In genomic region chr16:67483731-67484525, GRCh38 we compare ENCODE assay signal across 21 cellular contexts. TPM values are rescaled to one million over a fixed set of nuclear protein-coding genes. Genes with fewer than 3 reads are reported as not detected.
DNase-seq lines count a peak whose midpoint lies in the region; ATAC-seq and TF ChIP-seq lines count a peak whose summit lies in the region.
"Had no signal": no experiment of that assay in that cellular context is flagged by ENCODE, and none has a peak within 500 bp of the region (broad histone marks: within the 10 kb centered on the region; RNA-seq: fewer than 3 reads in every experiment).

No MANE protein-coding gene starts in this region.

- no peak overlapping the region for H3K27ac ChIP-seq in CD4-positive, alpha-beta memory T cell (ENCODE audit: low read depth, low read length)
- H3K27ac ChIP-seq: gastrocnemius medialis, pancreas, WERI-Rb-1 had no signal

- H3K9me3 ChIP-seq in CD4-positive, alpha-beta memory T cell (ENCODE audit: control insufficient read depth in 1 of 2, low read length in 2 of 2): no peaks in the 10 kb centered on the region
- H3K9me3 ChIP-seq: gastrocnemius medialis, HAP-1, pancreas had no signal

- no peak overlapping the region for H3K4me3 ChIP-seq in CD4-positive, alpha-beta memory T cell (ENCODE audit: low read length in 2 of 2)
- H3K4me3 ChIP-seq: gastrocnemius medialis, HAP-1, pancreas had no signal

- H3K4me1 ChIP-seq in CD4-positive, alpha-beta memory T cell (ENCODE audit: insufficient read depth, low read length): peaks cover 35% of the 10 kb centered on the region

- POLR2A ChIA-PET in CD4-positive, alpha-beta memory T cell (lab: Charles Lee; ENCODE audit: partially characterized antibody): interaction anchor here (1.5 kb wide), 1 partner anchor 161 kb away, joined by 4 read pairs; the partner anchor contains the start of gene CARMIL2
- POLR2A ChIA-PET in naive thymus-derived CD8-positive, alpha-beta T cell (lab: Charles Lee): interaction anchor here (0.6 to 1.6 kb wide), 2 partner anchors 8 to 35 kb away, joined by 6 to 12 read pairs; no protein-coding TSS in a partner anchor

- H3K36me3 ChIP-seq in CD4-positive, alpha-beta memory T cell (ENCODE audit: insufficient read depth, low read length): peaks cover 20% of the 10 kb centered on the region
- H3K36me3 ChIP-seq: gastrocnemius medialis, HAP-1, WERI-Rb-1 had no signal

- no peak for ATAC-seq in naive thymus-derived CD8-positive, alpha-beta T cell
- ATAC-seq: gastrocnemius medialis, left colon, pancreas, sciatic nerve had no signal

- H3K36me3 Mint-ChIP-seq in activated naive CD4-positive, alpha-beta T cell treated with anti-CD3 and anti-CD28 coated beads for 36 hours (ENCODE audit: low read depth): peaks cover 9% of the 10 kb centered on the region
- peaks cover 0 to 29% of the 10 kb centered on the region in 2 donors for H3K36me3 Mint-ChIP-seq in CD4-positive, alpha-beta memory T cell
- peaks cover 6% of the 10 kb centered on the region for H3K36me3 Mint-ChIP-seq in activated T-helper 1 cell treated with anti-CD3 and anti-CD28 coated beads, Interleukin-12 subunit alpha, Interleukin-12 subunit beta, Interleukin-2, Interleukin-4 antibody, amounts not matched to agents 30 ng/mL and 10 ng/mL and 1 ng/mL, durations not matched to agents 14 hours and 24 hours and 36 hours (ENCODE audit: low read depth)
- H3K36me3 Mint-ChIP-seq in naive thymus-derived CD8-positive, alpha-beta T cell: peaks cover 0 to 30% (median 2%) of the 10 kb centered on the region in 3 donors
- H3K36me3 Mint-ChIP-seq in glutamatergic neuron (ENCODE audit: unreplicated experiment): no peaks in the 10 kb centered on the region

- no peaks in the 10 kb centered on the region for H3K9me3 Mint-ChIP-seq in activated naive CD4-positive, alpha-beta T cell treated with anti-CD3 and anti-CD28 coated beads for 36 hours
- no peaks in the 10 kb centered on the region for H3K9me3 Mint-ChIP-seq in CD4-positive, alpha-beta memory T cell
- H3K9me3 Mint-ChIP-seq in activated T-helper 1 cell treated with anti-CD3 and anti-CD28 coated beads, Interleukin-12 subunit alpha, Interleukin-12 subunit beta, Interleukin-2, Interleukin-4 antibody, amounts not matched to agents 30 ng/mL and 10 ng/mL and 1 ng/mL, durations not matched to agents 14 hours and 24 hours and 36 hours: no peaks in the 10 kb centered on the region
- no peaks in the 10 kb centered on the region for H3K9me3 Mint-ChIP-seq in naive thymus-derived CD8-positive, alpha-beta T cell
- H3K9me3 Mint-ChIP-seq in glutamatergic neuron (ENCODE audit: unreplicated experiment): peaks cover 3% of the 10 kb centered on the region

- CTCF ChIA-PET in activated naive CD4-positive, alpha-beta T cell treated with anti-CD3 and anti-CD28 coated beads for 36 hours (lab: Charles Lee): interaction anchor here (0.5 to 3.4 kb wide), 5 partner anchors 10 to 312 kb away, joined by 3 to 24 read pairs (median 6); no protein-coding TSS in a partner anchor
- CTCF ChIA-PET in CD4-positive, alpha-beta memory T cell (lab: Charles Lee; ENCODE audit: partially characterized antibody): interaction anchor here (1.6 to 25.6 kb wide), 3 partner anchors 10 to 33 kb away, joined by 4 to 712 read pairs (median 14); no protein-coding TSS in a partner anchor

- H3K4me1 Mint-ChIP-seq in activated naive CD4-positive, alpha-beta T cell treated with anti-CD3 and anti-CD28 coated beads for 36 hours (ENCODE audit: low read depth): peaks cover 33% of the 10 kb centered on the region
- peaks cover 10 to 41% (median 27%) of the 10 kb centered on the region in 4 donors for H3K4me1 Mint-ChIP-seq in CD4-positive, alpha-beta memory T cell
- H3K4me1 Mint-ChIP-seq in activated T-helper 1 cell treated with anti-CD3 and anti-CD28 coated beads, Interleukin-12 subunit alpha, Interleukin-12 subunit beta, Interleukin-2, Interleukin-4 antibody, amounts not matched to agents 30 ng/mL and 10 ng/mL and 1 ng/mL, durations not matched to agents 14 hours and 24 hours and 36 hours (ENCODE audit: low read depth): peaks cover 24% of the 10 kb centered on the region
- H3K4me1 Mint-ChIP-seq in naive thymus-derived CD8-positive, alpha-beta T cell: peaks cover 15 to 54% (median 37%) of the 10 kb centered on the region in 4 donors
- peaks cover 6% of the 10 kb centered on the region for H3K4me1 Mint-ChIP-seq in glutamatergic neuron (ENCODE audit: low read depth, unreplicated experiment)

- intact Hi-C loops in activated naive CD4-positive, alpha-beta T cell treated with anti-CD3 and anti-CD28 coated beads for 36 hours (cut with micrococcal nuclease): no loop called here
- intact Hi-C loops in CD4-positive, alpha-beta memory T cell (cut with micrococcal nuclease): no loop called here
- intact Hi-C loops in activated T-helper 1 cell treated with anti-CD3 and anti-CD28 coated beads, Interleukin-12 subunit alpha, Interleukin-12 subunit beta, Interleukin-2, Interleukin-4 antibody, amounts not matched to agents 30 ng/mL and 10 ng/mL and 1 ng/mL, durations not matched to agents 14 hours and 24 hours and 36 hours (cut with micrococcal nuclease): no loop called here

- H3K27me3 ChIP-seq in CD4-positive, alpha-beta memory T cell (ENCODE audit: insufficient read depth, low read length): no peaks in the 10 kb centered on the region
- H3K27me3 ChIP-seq: gastrocnemius medialis, pancreas had no signal

- peak overlapping the region; percentile 30 for H3K27ac Mint-ChIP-seq in activated naive CD4-positive, alpha-beta T cell treated with anti-CD3 and anti-CD28 coated beads for 36 hours
- H3K27ac Mint-ChIP-seq in CD4-positive, alpha-beta memory T cell: peak overlapping the region in 6 of 7 donors; percentile 7 to 84 (median 50)
- H3K27ac Mint-ChIP-seq in activated T-helper 1 cell treated with anti-CD3 and anti-CD28 coated beads, Interleukin-12 subunit alpha, Interleukin-12 subunit beta, Interleukin-2, Interleukin-4 antibody, amounts not matched to agents 30 ng/mL and 10 ng/mL and 1 ng/mL, durations not matched to agents 14 hours and 24 hours and 36 hours: peak overlapping the region; percentile 61
- peak overlapping the region in 6 of 10 donors; percentile 17 to 80 (median 56) for H3K27ac Mint-ChIP-seq in naive thymus-derived CD8-positive, alpha-beta T cell
- no peak overlapping the region for H3K27ac Mint-ChIP-seq in glutamatergic neuron (ENCODE audit: unreplicated experiment)

- DNase-seq in activated naive CD4-positive, alpha-beta T cell treated with anti-CD3 and anti-CD28 coated beads for 36 hours: no peak
- DNase-seq in activated naive CD4-positive, alpha-beta T cell treated with Interleukin-2 at 50 U/mL for 16 hours: no peak
- no peak for DNase-seq in CD4-positive, alpha-beta memory T cell
- DNase-seq in activated T-helper 1 cell treated with anti-CD3 and anti-CD28 coated beads, Interleukin-12 subunit alpha, Interleukin-12 subunit beta, Interleukin-2, Interleukin-4 antibody, amounts not matched to agents 30 ng/mL and 10 ng/mL and 1 ng/mL, durations not matched to agents 14 hours and 24 hours and 36 hours (ENCODE audit: low spot score): no peak
- no peak for DNase-seq in naive thymus-derived CD8-positive, alpha-beta T cell
- DNase-seq in glutamatergic neuron (no peak), CD1c-positive myeloid dendritic cell (ENCODE audit: extremely low spot score) (no peak), activated gamma-delta T cell (lab: John Stamatoyannopoulos, UW) (no peak)
- DNase-seq: erythroblast, gastrocnemius medialis, left colon, MV-4-11, NCI-H1930, NCI-H446 treated with DMSO at 0.1 percent for 48 hours, SHP77, T-helper 1 cell, WERI-Rb-1 had no signal

- no peak for TF ChIP-seq CTCF in glutamatergic neuron (IDR thresholded peaks at IDR 0.05; ENCODE audit: partially characterized antibody, unreplicated experiment)

- no peak overlapping the region for H3K4me3 Mint-ChIP-seq in activated naive CD4-positive, alpha-beta T cell treated with anti-CD3 and anti-CD28 coated beads for 36 hours
- H3K4me3 Mint-ChIP-seq in CD4-positive, alpha-beta memory T cell: peak overlapping the region in 1 of 8 donors; percentile 35
- peak overlapping the region; percentile 30 for H3K4me3 Mint-ChIP-seq in activated T-helper 1 cell treated with anti-CD3 and anti-CD28 coated beads, Interleukin-12 subunit alpha, Interleukin-12 subunit beta, Interleukin-2, Interleukin-4 antibody, amounts not matched to agents 30 ng/mL and 10 ng/mL and 1 ng/mL, durations not matched to agents 14 hours and 24 hours and 36 hours
- peak overlapping the region in 2 of 10 donors; percentile 20 to 45 for H3K4me3 Mint-ChIP-seq in naive thymus-derived CD8-positive, alpha-beta T cell
- H3K4me3 Mint-ChIP-seq in glutamatergic neuron (ENCODE audit: unreplicated experiment): no peak overlapping the region

- H3K27me3 Mint-ChIP-seq in activated naive CD4-positive, alpha-beta T cell treated with anti-CD3 and anti-CD28 coated beads for 36 hours (ENCODE audit: low read depth): no peaks in the 10 kb centered on the region
- H3K27me3 Mint-ChIP-seq in CD4-positive, alpha-beta memory T cell: no peaks in the 10 kb centered on the region
- H3K27me3 Mint-ChIP-seq in activated T-helper 1 cell treated with anti-CD3 and anti-CD28 coated beads, Interleukin-12 subunit alpha, Interleukin-12 subunit beta, Interleukin-2, Interleukin-4 antibody, amounts not matched to agents 30 ng/mL and 10 ng/mL and 1 ng/mL, durations not matched to agents 14 hours and 24 hours and 36 hours (ENCODE audit: insufficient read depth): no peaks in the 10 kb centered on the region
- H3K27me3 Mint-ChIP-seq in naive thymus-derived CD8-positive, alpha-beta T cell: no peaks in the 10 kb centered on the region
- H3K27me3 Mint-ChIP-seq in glutamatergic neuron (ENCODE audit: unreplicated experiment): peaks cover 2% of the 10 kb centered on the region

RNA-seq across cellular contexts. Expression of gene AGRP, which starts 0.6 kb away (rescaled TPM):
- total RNA-seq in activated naive CD4-positive, alpha-beta T cell treated with anti-CD3 and anti-CD28 coated beads for 36 hours: not detected
- not detected for total RNA-seq in CD4-positive, alpha-beta memory T cell
- polyA plus RNA-seq in CD4-positive, alpha-beta memory T cell: not detected
- not detected in 2 replicates for total RNA-seq in activated T-helper 1 cell treated with anti-CD3 and anti-CD28 coated beads, Interleukin-12 subunit alpha, Interleukin-12 subunit beta, Interleukin-2, Interleukin-4 antibody, amounts not matched to agents 30 ng/mL and 10 ng/mL and 1 ng/mL, durations not matched to agents 14 hours and 24 hours and 36 hours
- not detected for total RNA-seq in naive thymus-derived CD8-positive, alpha-beta T cell
- polyA plus RNA-seq in naive thymus-derived CD8-positive, alpha-beta T cell: not detected
- total RNA-seq in glutamatergic neuron (ENCODE audit: unreplicated experiment): not detected
- total RNA-seq: cardiac septum, gastrocnemius medialis, left colon, pancreas, sciatic nerve had no signal

RNA-seq across cellular contexts. Expression of gene ATP6V0D1, which starts 3.0 kb away (rescaled TPM):
- 10 to 100 TPM; 11.9 to 15.3 TPM for total RNA-seq in activated naive CD4-positive, alpha-beta T cell treated with anti-CD3 and anti-CD28 coated beads for 36 hours
- total RNA-seq in CD4-positive, alpha-beta memory T cell: 10 to 100 TPM; 42.8 to 49.0 TPM
- polyA plus RNA-seq in CD4-positive, alpha-beta memory T cell: 100 to 1,000 TPM in 1 of 2 donors, 10 to 100 TPM in 1; 92.8 to 133 TPM
- total RNA-seq in activated T-helper 1 cell treated with anti-CD3 and anti-CD28 coated beads, Interleukin-12 subunit alpha, Interleukin-12 subunit beta, Interleukin-2, Interleukin-4 antibody, amounts not matched to agents 30 ng/mL and 10 ng/mL and 1 ng/mL, durations not matched to agents 14 hours and 24 hours and 36 hours: 37.7 and 41.5 TPM in 2 replicates
- 10 to 100 TPM; 33.3 to 35.1 TPM for total RNA-seq in naive thymus-derived CD8-positive, alpha-beta T cell
- 10 to 100 TPM; 74.7 to 89.6 (median 77.5) TPM for polyA plus RNA-seq in naive thymus-derived CD8-positive, alpha-beta T cell
- 111 TPM for total RNA-seq in glutamatergic neuron (ENCODE audit: unreplicated experiment)

RNA-seq across cellular contexts. Expression of gene RIPOR1, which starts 44.7 kb away (rescaled TPM):
- total RNA-seq in activated naive CD4-positive, alpha-beta T cell treated with anti-CD3 and anti-CD28 coated beads for 36 hours: 10 to 100 TPM; 34.2 to 41.9 TPM
- total RNA-seq in CD4-positive, alpha-beta memory T cell: 10 to 100 TPM; 46.8 to 53.8 TPM
- 1 to 10 TPM in 1 of 2 donors, under 1 TPM in 1; 0.75 to 7.1 TPM for polyA plus RNA-seq in CD4-positive, alpha-beta memory T cell
- total RNA-seq in activated T-helper 1 cell treated with anti-CD3 and anti-CD28 coated beads, Interleukin-12 subunit alpha, Interleukin-12 subunit beta, Interleukin-2, Interleukin-4 antibody, amounts not matched to agents 30 ng/mL and 10 ng/mL and 1 ng/mL, durations not matched to agents 14 hours and 24 hours and 36 hours: 26.3 and 27.1 TPM in 2 replicates
- total RNA-seq in naive thymus-derived CD8-positive, alpha-beta T cell: 10 to 100 TPM; 50.1 to 57.2 TPM
- 1 to 10 TPM; 1.5 to 3.0 (median 2.3) TPM for polyA plus RNA-seq in naive thymus-derived CD8-positive, alpha-beta T cell
- 191 TPM for total RNA-seq in glutamatergic neuron (ENCODE audit: unreplicated experiment)

RNA-seq across cellular contexts. Expression of gene HSD11B2, which starts 53.0 kb away (rescaled TPM):
- 1 to 10 TPM in 1 of 2 experiments, under 1 TPM in 1; 0.86 to 1.1 TPM for total RNA-seq in activated naive CD4-positive, alpha-beta T cell treated with anti-CD3 and anti-CD28 coated beads for 36 hours
- total RNA-seq in CD4-positive, alpha-beta memory T cell: not detected
- polyA plus RNA-seq in CD4-positive, alpha-beta memory T cell: under 1 TPM in 1 of 2 donors, not detected in 1; 0.29 TPM
- total RNA-seq in activated T-helper 1 cell treated with anti-CD3 and anti-CD28 coated beads, Interleukin-12 subunit alpha, Interleukin-12 subunit beta, Interleukin-2, Interleukin-4 antibody, amounts not matched to agents 30 ng/mL and 10 ng/mL and 1 ng/mL, durations not matched to agents 14 hours and 24 hours and 36 hours: 3.6 and 5.0 TPM in 2 replicates
- not detected for total RNA-seq in naive thymus-derived CD8-positive, alpha-beta T cell
- polyA plus RNA-seq in naive thymus-derived CD8-positive, alpha-beta T cell: not detected
- total RNA-seq in glutamatergic neuron (ENCODE audit: unreplicated experiment): 6.0 TPM
